ENCODE assay signal across 1 cellular context in genomic region chr5:142006363-142007236, GRCh38.
TF ChIP-seq lines count a peak whose summit lies in the region.

No MANE protein-coding gene starts in this region.

TF ChIP-seq in GM12878, 131 proteins besides CTCF, POLR2A, EP300 and RAD21:
- TF ChIP-seq ZBTB4 (CRISPR knock-in tag; IDR thresholded peaks at IDR 0.05) (no peak), BCLAF1 (IDR thresholded peaks at IDR 0.05) (no peak), ELK1 (IDR thresholded peaks at IDR 0.05; ENCODE audit: low read depth, low read length) (no peak), FOXM1 (IDR thresholded peaks at IDR 0.05; ENCODE audit: low read depth, low read length) (no peak), IKZF1 (conservative IDR thresholded peaks at IDR 0.05) (no peak), SIX5 (IDR thresholded peaks at IDR 0.05; ENCODE audit: low read depth, low read length, severe bottlenecking) (no peak), ZNF687 (IDR thresholded peaks at IDR 0.05) (no peak), MTA2 (IDR thresholded peaks at IDR 0.05; ENCODE audit: low read depth) (0 out of 2 replicates have a peak, but pooled peaks have one; percentile 20), GATAD2B (conservative IDR thresholded peaks at IDR 0.05; ENCODE audit: low read depth) (no peak), DPF2 (IDR thresholded peaks at IDR 0.05) (no peak), ESRRA (IDR thresholded peaks at IDR 0.05; ENCODE audit: low read length) (no peak), RUNX3 (IDR thresholded peaks at IDR 0.05; ENCODE audit: low read length) (peak; percentile 83), BHLHE40 (IDR thresholded peaks at IDR 0.05; ENCODE audit: borderline replicate concordance in 1 of 2, low read depth in 2 of 2, low read length in 1 of 2) (0 out of 4 replicates have a peak, but pooled peaks of 1 of the 2 experiments have one; percentile 7), CBFB (IDR thresholded peaks at IDR 0.05; ENCODE audit: low read depth) (no peak), CEBPB (IDR thresholded peaks at IDR 0.05; ENCODE audit: borderline replicate concordance in 1 of 2, low read depth in 2 of 2, low read length in 2 of 2) (no peak), STAT3 (IDR thresholded peaks at IDR 0.05; ENCODE audit: low read depth, low read length) (no peak), POLR2AphosphoS2 (IDR thresholded peaks at IDR 0.05; ENCODE audit: low read depth, low read length) (no peak), MAX (IDR thresholded peaks at IDR 0.05; ENCODE audit: low read depth, low read length) (no peak), FOS (IDR thresholded peaks at IDR 0.05; ENCODE audit: borderline replicate concordance, extremely low read depth, insufficient read length) (no peak), NFIC (IDR thresholded peaks at IDR 0.05; ENCODE audit: low read depth, low read length) (no peak), ZNF592 (IDR thresholded peaks at IDR 0.05) (no peak), CBX5 (IDR thresholded peaks at IDR 0.05; ENCODE audit: low read depth) (no peak), IKZF2 (IDR thresholded peaks at IDR 0.05) (peak in 1 of 2 experiments; percentile 18; a peak in 1 of 4 replicates)
